In genomic region chr13:26253787-26254582, GRCh38 we compare ENCODE assay signal across 8 cellular contexts. TPM values are rescaled to one million over a fixed set of nuclear protein-coding genes. Genes with fewer than 3 reads are reported as not detected.
A peak's percentile ranks its signal among the peaks of the same experiment; 100 is the strongest.
DNase-seq lines count a peak whose midpoint lies in the region; ATAC-seq and TF ChIP-seq lines count a peak whose summit lies in the region.

TSS of gene CDK8 (plus strand) at chr13:26254129. CDS start at chr13:26254642, 513 bp downstream.

- DNase-seq in BJ (ENCODE audit: low read depth) (peak; percentile 27), NCI-H524 treated with DMSO at 0.1 percent for 48 hours (lab: John Stamatoyannopoulos, UW) (peak; percentile 99), kidney tubule cell (ENCODE audit: low spot score) (peak; percentile 93)
- peak; percentile 85 to 86 for DNase-seq in activated CD4-positive, alpha-beta T cell treated with anti-CD3 and anti-CD28 coated beads for 4 hours
- DNase-seq in stimulated activated CD4-positive, alpha-beta T cell treated with anti-CD3 and anti-CD28 coated beads, Interleukin-1b, Interleukin-23, amount 100 ng/mL, for 1 hour (ENCODE audit: low read depth in 2 of 2) = peak; percentile 69

- CTCF ChIA-PET in BJ (lab: Yijun Ruan, JAX) = no interaction called here

- no peak for TF ChIP-seq CTCF in BJ (IDR thresholded peaks at IDR 0.05; ENCODE audit: insufficient read depth, low read depth, low read length)

- peak; percentile 93 for ATAC-seq in GM19324 (IDR thresholded peaks at IDR 0.05; ENCODE audit: low FRiP score, unreplicated experiment)
- peak; percentile 85 for ATAC-seq in HG03460 (IDR thresholded peaks at IDR 0.05; ENCODE audit: unreplicated experiment)

- POLR2A ChIA-PET in BJ (lab: Charles Lee) = no interaction called here

- peaks cover 2% of the 10 kb centered on the region; the same call in 1 of the 2 replicates for H3K27me3 ChIP-seq in BJ (ENCODE audit: control insufficient read depth, insufficient read depth, low read length)

- no peaks in the 10 kb centered on the region for H3K36me3 ChIP-seq in BJ (ENCODE audit: control insufficient read depth, insufficient read depth, low read length)

- H3K4me3 ChIP-seq in BJ (ENCODE audit: low read depth, low read length) = peak within 1 kb of the TSS; percentile 78

- H3K27ac ChIP-seq in cingulate gyrus (ENCODE audit: low read depth, low read length) = peak within 1 kb of the TSS; percentile 84

RNA-seq across cellular contexts. Expression of gene CDK8, which starts in this region (rescaled TPM):
- 13.7 and 15.4 TPM in 2 replicates for polyA plus RNA-seq in BJ (2011; rRNA removed)
- polyA minus RNA-seq in BJ (2011; rRNA and poly(A)+ RNA removed) = 20.1 and 29.4 TPM in 2 replicates

Comparison
In these comparisons a context has a peak if more than half of its experiments do, and no peak if none do; other contexts are left out.
1. Peak in every context shown above with its lines: DNase-seq, ATAC-seq, H3K4me3 ChIP-seq and H3K27ac ChIP-seq.
2. DNase-seq: peak in every context shown above with its lines; median percentile 99 in NCI-H524 treated with DMSO at 0.1 percent for 48 hours; 93 in kidney tubule cell; 86 in activated CD4-positive, alpha-beta T cell treated with anti-CD3 and anti-CD28 coated beads for 4 hours; 69 in stimulated activated CD4-positive, alpha-beta T cell treated with anti-CD3 and anti-CD28 coated beads, Interleukin-1b, Interleukin-23, amount 100 ng/mL, for 1 hour; 27 in BJ.